In the genomic region with DNA sequence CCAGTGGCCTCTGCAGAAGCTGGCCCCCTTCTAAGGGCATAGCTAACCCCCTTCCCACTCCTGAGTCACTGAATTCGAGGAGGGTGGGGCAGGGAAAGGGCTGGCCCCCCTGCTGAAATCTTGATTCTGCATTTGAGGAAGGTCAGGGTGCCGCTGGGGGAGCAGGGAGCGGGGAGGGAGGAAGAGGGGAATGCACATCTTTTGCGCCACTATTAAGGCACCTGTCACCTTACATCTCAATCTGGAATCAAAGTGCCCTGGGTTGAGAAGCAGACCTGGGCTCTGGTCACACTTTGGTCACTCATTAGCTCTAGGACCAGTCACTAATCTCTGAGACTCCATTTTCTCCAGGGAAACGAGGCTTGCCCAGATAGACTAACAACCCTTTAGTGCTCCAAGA, we compare ENCODE assay signal across 10 cellular contexts.
DNase-seq lines count a peak whose midpoint lies in the region; ATAC-seq and TF ChIP-seq lines count a peak whose summit lies in the region.
"Had no signal": no experiment of that assay in that cellular context is flagged by ENCODE, and none has a peak within 500 bp of the region (broad histone marks: within the 10 kb centered on the region; RNA-seq: fewer than 3 reads in every experiment).

No MANE protein-coding gene starts in this region.

- H2BK5ac ChIP-seq in H9 (ENCODE audit: insufficient read length, low read length), result no peak overlapping the region

- peaks cover 12% of the 10 kb centered on the region for H3K23me2 ChIP-seq in H9 (ENCODE audit: insufficient read length, low read depth, low read length, poor library complexity, severe bottlenecking)

- no peaks in the 10 kb centered on the region for H4K20me1 ChIP-seq in H9 (ENCODE audit: control insufficient read depth, insufficient read depth, insufficient read length)

- no peaks in the 10 kb centered on the region for H3K79me2 ChIP-seq in H9 (ENCODE audit: insufficient read depth, low read length)

- no peaks in the 10 kb centered on the region for H3K27me3 ChIP-seq in H9 (ENCODE audit: insufficient read depth, low read length)
- no peaks in the 10 kb centered on the region for H3K27me3 ChIP-seq in muscle layer of duodenum (ENCODE audit: low read depth, low read length)

- no peak for DNase-seq in H9
- no peak for DNase-seq in astrocyte of the cerebellum (ENCODE audit: low read depth)
- no peak for DNase-seq in mucosa of gallbladder (ENCODE audit: low spot score)
- no peak for DNase-seq in NCI-H1930 (lab: John Stamatoyannopoulos, UW)
- DNase-seq in NCI-H2029 treated with DMSO at 0.1 percent for 48 hours (lab: John Stamatoyannopoulos, UW), result no peak
- DNase-seq: stimulated activated CD4-positive, alpha-beta T cell treated with anti-CD3 and anti-CD28 coated beads, Interleukin-15, amount 100 ng/mL, for 24 hours had no signal

- peaks cover 64% of the 10 kb centered on the region for H3K27me3 Mint-ChIP-seq in H9 (ENCODE audit: low read depth)

- no peak for TF ChIP-seq CTCF in 22Rv1 (IDR thresholded peaks at IDR 0.05)
- TF ChIP-seq CTCF in H9 (conservative IDR thresholded peaks at IDR 0.05), result no peak
- TF ChIP-seq CTCF in astrocyte of the cerebellum (IDR thresholded peaks at IDR 0.05; ENCODE audit: low read depth, low read length, missing control alignments), result no peak

- H3K4me2 ChIP-seq in H9 (ENCODE audit: insufficient read depth, insufficient read length, low read length), result peak overlapping the region; percentile 81

- H3K4me3 Mint-ChIP-seq in H9, result peak overlapping the region; percentile 83 to 89

- H2AK5ac ChIP-seq in H9 (ENCODE audit: insufficient read length, low read length), result no peak overlapping the region

- ATAC-seq in GM21526 (IDR thresholded peaks at IDR 0.05; ENCODE audit: low FRiP score, unreplicated experiment), result no peak

- no peak overlapping the region for H4K91ac ChIP-seq in H9 (ENCODE audit: insufficient read length, low read depth, low read length)

- H3K27ac ChIP-seq in 22Rv1 (peak overlapping the region; percentile 46), H9 (ENCODE audit: insufficient read length, low read depth, low read length) (no peak overlapping the region), muscle layer of duodenum (ENCODE audit: low read length) (no peak overlapping the region)
- H3K27ac ChIP-seq: epithelial cell of prostate had no signal

- in situ Hi-C loops in astrocyte of the cerebellum (cut with HindIII; ENCODE audit: low sequenced_read_pairs), result no loop called here

- no peaks in the 10 kb centered on the region for H3K36me3 ChIP-seq in muscle layer of duodenum (ENCODE audit: control insufficient read depth in 1 of 2, insufficient read depth in 2 of 2, low read length in 2 of 2)

- H3K18ac ChIP-seq in H9 (ENCODE audit: insufficient read length, low read depth, low read length), result no peak overlapping the region

- WGBS in H9 (ENCODE audit: extremely low coverage, insufficient read length, low lambda C conversion rate), result no CpG with 5 or more reads among the region's 5 CpGs

- no peaks in the 10 kb centered on the region for H3K79me1 ChIP-seq in H9 (ENCODE audit: insufficient read depth, low read depth, low read length, poor library complexity, severe bottlenecking)

- H3K4me3 ChIP-seq in astrocyte of the cerebellum (ENCODE audit: low read depth, low read length), result peak overlapping the region; percentile 49
- peak overlapping the region; percentile 67 to 78 for H3K4me3 ChIP-seq in muscle layer of duodenum (ENCODE audit: low read depth in 1 of 2, low read length in 2 of 2)

- no peak overlapping the region for H2BK120ac ChIP-seq in H9 (ENCODE audit: low read depth, low read length, poor library complexity, severe bottlenecking)

- H2AFZ ChIP-seq in H9 (ENCODE audit: low read length), result no peak overlapping the region

- H2BK12ac ChIP-seq in H9 (ENCODE audit: insufficient read length, low read depth, low read length), result no peak overlapping the region

- no peak overlapping the region for H3T11ph ChIP-seq in H9 (ENCODE audit: low read length)

- no peak overlapping the region for H3K27ac Mint-ChIP-seq in H9

- peaks cover 23 to 43% of the 10 kb centered on the region in 2 experiments for H3K4me1 Mint-ChIP-seq in H9

- H3K23ac ChIP-seq in H9 (ENCODE audit: insufficient read length, low read depth, low read length), result no peak overlapping the region

- no peak overlapping the region for H3K4ac ChIP-seq in H9 (ENCODE audit: low read depth, low read length)

- H2BK20ac ChIP-seq in H9 (ENCODE audit: low read depth, low read length, poor library complexity, severe bottlenecking), result no peak overlapping the region

- no peak overlapping the region for H4K5ac ChIP-seq in H9 (ENCODE audit: insufficient read length, low read depth, low read length)

- H3K56ac ChIP-seq in H9 (ENCODE audit: insufficient read length, low read depth, low read length), result no peak overlapping the region

- H3K36me3 Mint-ChIP-seq in H9 (ENCODE audit: insufficient read depth in 1 of 3, low read depth in 3 of 3), result no peaks in the 10 kb centered on the region; a peak in 1 of 7 replicates

- no peaks in the 10 kb centered on the region for H3K9me3 Mint-ChIP-seq in H9

- no peaks in the 10 kb centered on the region for H3K9me3 ChIP-seq in H9 (ENCODE audit: control insufficient read depth, low read depth, low read length)
- H3K9me3 ChIP-seq in muscle layer of duodenum (ENCODE audit: control insufficient read depth in 1 of 2, low read length in 2 of 2), result no peaks in the 10 kb centered on the region

- H2BK15ac ChIP-seq in H9 (ENCODE audit: low read depth, low read length), result no peak overlapping the region

- no peak overlapping the region for H3K14ac ChIP-seq in H9 (ENCODE audit: insufficient read depth, low read length)

- no peak overlapping the region for H4K8ac ChIP-seq in H9 (replicated peaks; ENCODE audit: insufficient read length, low read depth, low read length)

- no peaks in the 10 kb centered on the region for H3K4me1 ChIP-seq in H9 (ENCODE audit: insufficient read depth, low read length)
- H3K4me1 ChIP-seq in muscle layer of duodenum (ENCODE audit: control insufficient read depth in 1 of 2, insufficient read depth in 2 of 2, low read length in 2 of 2), result peaks cover 13 to 32% of the 10 kb centered on the region in 2 donors

- H3K9ac ChIP-seq in H9 (ENCODE audit: extremely low read depth, insufficient read length, low read length), result peak overlapping the region; percentile 6
